Comparison of ENCODE assay signal across 8 cellular contexts in genomic region chr9:15422355-15423327, GRCh38. TPM values are rescaled to one million over a fixed set of nuclear protein-coding genes. Genes with fewer than 3 reads are reported as not detected.
DNase-seq lines count a peak whose midpoint lies in the region; ATAC-seq and TF ChIP-seq lines count a peak whose summit lies in the region.

Gene SNAPC3 (plus strand): TSS chr9:15422876. CDS start chr9:15422880, 4 bp downstream.

- peaks cover 29 to 44% (median 35%) of the 10 kb centered on the region in 4 donors for H3K4me1 Mint-ChIP-seq in CD4-positive, CD25-positive, alpha-beta regulatory T cell

- peaks cover 18% of the 10 kb centered on the region for H3K36me3 ChIP-seq in CD4-positive, CD25-positive, alpha-beta regulatory T cell (ENCODE audit: control insufficient read depth, insufficient read depth, low read length)
- peaks cover 0 to 26% of the 10 kb centered on the region in 2 donors for H3K36me3 ChIP-seq in left lung

- ATAC-seq in CD4-positive, CD25-positive, alpha-beta regulatory T cell (ENCODE audit: low read depth in 2 of 2) = peak; percentile 98 to 99
- peak; percentile 91 for ATAC-seq in GM19438 (IDR thresholded peaks at IDR 0.05; ENCODE audit: low read depth, unreplicated experiment)
- ATAC-seq in HG03571 (IDR thresholded peaks at IDR 0.05; ENCODE audit: unreplicated experiment) = peak; percentile 97
- ATAC-seq in left lung = peak; percentile 99

- H3K4me3 Mint-ChIP-seq in CD4-positive, CD25-positive, alpha-beta regulatory T cell = peak within 1 kb of the TSS; percentile 93 to 98 (median 95)

- intact Hi-C loops in left lung (cut with DNase I) = no loop called here

- peaks cover 16% of the 10 kb centered on the region for H3K36me3 Mint-ChIP-seq in CD4-positive, CD25-positive, alpha-beta regulatory T cell

- H3K9me3 ChIP-seq in CD4-positive, CD25-positive, alpha-beta regulatory T cell (ENCODE audit: control insufficient read depth in 2 of 2, low read length in 2 of 2) = no peaks in the 10 kb centered on the region
- no peaks in the 10 kb centered on the region for H3K9me3 ChIP-seq in left lung

- TF ChIP-seq CTCF in left lung (IDR thresholded peaks at IDR 0.05) = peak in 1 of 2 donors; percentile 19

- peaks cover 6% of the 10 kb centered on the region for H3K27me3 Mint-ChIP-seq in CD4-positive, CD25-positive, alpha-beta regulatory T cell

- peak within 1 kb of the TSS; percentile 94 to 95 (median 95) for H3K27ac Mint-ChIP-seq in CD4-positive, CD25-positive, alpha-beta regulatory T cell

- peaks cover 0 to 2% (median 0%) of the 10 kb centered on the region in 7 donors for H3K9me3 Mint-ChIP-seq in CD4-positive, CD25-positive, alpha-beta regulatory T cell

- H3K27me3 ChIP-seq in CD4-positive, CD25-positive, alpha-beta regulatory T cell (ENCODE audit: control insufficient read depth, insufficient read depth, low read length) = no peaks in the 10 kb centered on the region
- H3K27me3 ChIP-seq in left lung = no peaks in the 10 kb centered on the region

- peak; percentile 92 to 98 (median 94) for DNase-seq in CD4-positive, CD25-positive, alpha-beta regulatory T cell
- DNase-seq in NCI-H774 (lab: John Stamatoyannopoulos, UW) (peak; percentile 98), dermis blood vessel endothelial cell (peak; percentile 97), left lung (peak; percentile 96 to 99)
- DNase-seq in activated CD4-positive, alpha-beta T cell treated with anti-CD3 and anti-CD28 coated beads, Interleukin-2, amount 50 U/mL, for 48 hours = peak; percentile 92 to 95
- DNase-seq in stimulated activated CD4-positive, alpha-beta T cell treated with anti-CD3 and anti-CD28 coated beads, Interleukin-2, amount 100 ng/mL, for 4 hours (ENCODE audit: low read depth) = peak; percentile 88

- peak within 1 kb of the TSS; percentile 78 for H3K27ac ChIP-seq in CD4-positive, CD25-positive, alpha-beta regulatory T cell (ENCODE audit: insufficient read depth, low read length, poor library complexity, severe bottlenecking)
- H3K27ac ChIP-seq in left lung = peak within 1 kb of the TSS; percentile 92 to 93

- peak within 1 kb of the TSS; percentile 87 for H3K4me3 ChIP-seq in CD4-positive, CD25-positive, alpha-beta regulatory T cell (ENCODE audit: low read depth, low read length)
- H3K4me3 ChIP-seq in left lung = peak within 1 kb of the TSS; percentile 75 to 78

- H3K4me1 ChIP-seq in CD4-positive, CD25-positive, alpha-beta regulatory T cell (ENCODE audit: control insufficient read depth, insufficient read depth, low read length, poor library complexity, severe bottlenecking) = peaks cover 45% of the 10 kb centered on the region
- H3K4me1 ChIP-seq in left lung = peaks cover 15 to 48% of the 10 kb centered on the region in 2 donors

RNA-seq across cellular contexts. Expression of gene SNAPC3, which starts in this region (rescaled TPM):
- total RNA-seq in CD4-positive, CD25-positive, alpha-beta regulatory T cell = 14.0 TPM
- 10 to 100 TPM in 3 of 4 donors, 1 to 10 TPM in 1; 8.1 to 15.3 (median 12.5) TPM for polyA plus RNA-seq in CD4-positive, CD25-positive, alpha-beta regulatory T cell
- total RNA-seq in dermis blood vessel endothelial cell = 45.3 and 47.0 TPM in 2 replicates
- total RNA-seq in left lung = 10 to 100 TPM; 30.7 to 39.3 TPM

Comparison
In these comparisons a context has a peak if more than half of its experiments do, and no peak if none do; other contexts are left out.
1. Peak in every context shown above with its lines: DNase-seq, ATAC-seq, H3K4me3 ChIP-seq and H3K27ac ChIP-seq.